ENCODE assay signal across 9 cellular contexts in genomic region chr17:39196191-39196819, GRCh38. TPM values are rescaled to one million over a fixed set of nuclear protein-coding genes. Genes with fewer than 3 reads are reported as not detected.
DNase-seq lines count a peak whose midpoint lies in the region; ATAC-seq, FAIRE-seq and TF ChIP-seq lines count a peak whose summit lies in the region.
"Had no signal": no experiment of that assay in that cellular context is flagged by ENCODE, and none has a peak within 500 bp of the region (broad histone marks: within the 10 kb centered on the region; RNA-seq: fewer than 3 reads in every experiment).

No MANE protein-coding gene starts in this region.

- RAD21 ChIA-PET in GM12878 (lab: Charles Lee; ENCODE audit: unreplicated experiment), result interaction anchor here (1.1 to 1.4 kb wide), 4 partner anchors 10 to 48 kb away, joined by 3 to 6 read pairs (median 5); no protein-coding TSS in a partner anchor

- H3K4me1 ChIP-seq in heart left ventricle (peaks cover 0 to 54% (median 29%) of the 10 kb centered on the region in 12 donors), GM12878 (ENCODE audit: control insufficient read depth, insufficient read depth, low read length) (peaks cover 14% of the 10 kb centered on the region), vagina (peaks cover 57% of the 10 kb centered on the region)

- H3K36me3 ChIP-seq in heart left ventricle (peaks cover 0 to 26% (median 5%) of the 10 kb centered on the region in 9 donors), GM12878 (ENCODE audit: control insufficient read depth in 2 of 2, insufficient read depth in 2 of 2, low read length in 1 of 2) (peaks cover 1 to 4% of the 10 kb centered on the region in 2 experiments; a peak in 2 of 4 replicates), vagina (peaks cover 0 to 5% of the 10 kb centered on the region in 2 donors)

- peaks cover 4% of the 10 kb centered on the region for H3K36me3 Mint-ChIP-seq in memory B cell

- TF ChIP-seq CTCF in heart left ventricle (IDR thresholded peaks at IDR 0.05), result no peak
- TF ChIP-seq CTCF in GM12878 (IDR thresholded peaks at IDR 0.05 in 2 of 3, conservative IDR thresholded peaks at IDR 0.05 in 1 of 3; ENCODE audit: control insufficient read depth in 2 of 3, extremely low read depth in 1 of 3, insufficient read depth in 1 of 3, low read depth in 3 of 3, low read length in 3 of 3), result no peak
- TF ChIP-seq CTCF in vagina (IDR thresholded peaks at IDR 0.05), result no peak

- H3K27ac ChIP-seq in heart left ventricle (peak overlapping the region in 4 of 12 donors; percentile 2 to 92 (median 81)), GM12878 (ENCODE audit: control insufficient read depth, insufficient read depth) (peak overlapping the region; percentile 37), vagina (peak overlapping the region; percentile 95)

- intact Hi-C loops in heart left ventricle (cut with DNase I) (no loop called here), left cardiac atrium (cut with DNase I) (no loop called here), GM12878 (cut with micrococcal nuclease; ENCODE audit: unreplicated experiment) (no loop called here), vagina (cut with DNase I) (no loop called here)

- peak overlapping the region; percentile 97 for H3K4me2 ChIP-seq in GM12878 (ENCODE audit: control insufficient read depth, insufficient read depth)

- H3K27me3 ChIP-seq in heart left ventricle (no peaks in the 10 kb centered on the region), GM12878 (replicated peaks in 1 of 2; ENCODE audit: control insufficient read depth in 2 of 2, insufficient read depth in 2 of 2, low read length in 1 of 2) (no peaks in the 10 kb centered on the region), vagina (no peaks in the 10 kb centered on the region)

- peak overlapping the region; percentile 51 for H3K27ac Mint-ChIP-seq in memory B cell

- no peak for ATAC-seq in heart left ventricle
- no peak for ATAC-seq in left cardiac atrium
- ATAC-seq in GM12878, result no peak
- no peak for ATAC-seq in memory B cell (ENCODE audit: low read depth)
- no peak for ATAC-seq in GM19452 (IDR thresholded peaks at IDR 0.05; ENCODE audit: unreplicated experiment)

- H4K20me1 ChIP-seq in GM12878 (ENCODE audit: control insufficient read depth, insufficient read depth), result no peaks in the 10 kb centered on the region

- TF ChIP-seq POLR2A in heart left ventricle (IDR thresholded peaks at IDR 0.05), result no peak
- TF ChIP-seq POLR2A in GM12878 (IDR thresholded peaks at IDR 0.05; ENCODE audit: low read depth, low read length), result no peak
- no peak for TF ChIP-seq POLR2A in vagina (IDR thresholded peaks at IDR 0.05)

- CTCF ChIA-PET in GM12878 (lab: Yijun Ruan, JAX), result interaction anchor here (1.5 to 2.5 kb wide), 7 partner anchors 10 to 48 kb away, joined by 5 to 20 read pairs (median 8); no protein-coding TSS in a partner anchor

- in situ Hi-C loops in GM12878 (cut with MboI), result no loop called here

- BruUV-seq in GM12878 (replicated peaks; lab: Mats Ljungman, UMichigan), result no TSS peak

- TF ChIP-seq RAD21 in GM12878 (IDR thresholded peaks at IDR 0.05; ENCODE audit: insufficient read depth, low read depth, low read length), result no peak

- FAIRE-seq in GM12878 (lab: Jason Lieb, UNC), result no peak

- peak overlapping the region in 11 of 12 donors; percentile 73 to 92 (median 80) for H3K4me3 ChIP-seq in heart left ventricle
- H3K4me3 ChIP-seq in GM12878, result peak overlapping the region; percentile 98
- peak overlapping the region; percentile 78 to 89 for H3K4me3 ChIP-seq in vagina

- DNase-seq in heart left ventricle, result no peak
- no peak for DNase-seq in left cardiac atrium
- DNase-seq in GM12878 (ENCODE audit: low read depth, low spot score), result no peak
- no peak for DNase-seq in memory B cell (ENCODE audit: low spot score in 2 of 2)
- no peak for DNase-seq in vagina (ENCODE audit: extremely low spot score in 2 of 2)
- no peak for DNase-seq in UCSD-AML1 (lab: John Stamatoyannopoulos, UW; ENCODE audit: unreplicated experiment)
- DNase-seq in activated gamma-delta T cell treated with Interleukin-2 at 50 U/mL for 16 hours, result no peak

- WGBS in heart left ventricle, 4 donors, result 22 to 51% (median 26%) methylated on average over 6 to 9 of the region's 9 CpGs
- 54% methylated on average over 7 of the region's 9 CpGs for WGBS in GM12878 (ENCODE audit: insufficient coverage, insufficient replicate concordance, low lambda C conversion rate, missing lambda C conversion rate)

- H3K4me3 Mint-ChIP-seq in memory B cell, result peak overlapping the region; percentile 39

- no peaks in the 10 kb centered on the region for H3K9me3 ChIP-seq in heart left ventricle
- H3K9me3 ChIP-seq in GM12878 (replicated peaks; ENCODE audit: control insufficient read depth, insufficient read depth, low read length), result no peaks in the 10 kb centered on the region
- no peaks in the 10 kb centered on the region for H3K9me3 ChIP-seq in vagina

- H3K4me1 Mint-ChIP-seq in memory B cell, result peaks cover 25% of the 10 kb centered on the region

- POLR2A ChIA-PET in GM12878 (lab: Charles Lee), result interaction anchor here (1.5 to 2.0 kb wide), 2 partner anchors 11 to 13 kb away, joined by 3 to 9 read pairs; no protein-coding TSS in a partner anchor

- H3K79me2 ChIP-seq in GM12878 (ENCODE audit: control insufficient read depth, insufficient read depth, low read length), result peaks cover 22% of the 10 kb centered on the region

- no peak for TF ChIP-seq EP300 in GM12878 (IDR thresholded peaks at IDR 0.05; ENCODE audit: borderline replicate concordance in 1 of 2, control insufficient read depth in 1 of 2, low read depth in 2 of 2, low read length in 2 of 2)

- SMC1A ChIA-PET in GM12878 (lab: Charles Lee; ENCODE audit: uncharacterized antibody, unreplicated experiment), result interaction anchor here (0.7 to 1.3 kb wide), 6 partner anchors 10 to 213 kb away, joined by 3 to 6 read pairs (median 3); no protein-coding TSS in a partner anchor

- H3K9ac ChIP-seq in GM12878 (ENCODE audit: control insufficient read depth, insufficient read depth, low read length), result peak overlapping the region; percentile 25; the same call in 1 of the 2 replicates

- no peaks in the 10 kb centered on the region for H3K9me3 Mint-ChIP-seq in memory B cell

- H2AFZ ChIP-seq in GM12878 (ENCODE audit: control insufficient read depth, low read depth, low read length), result no peak overlapping the region

- H3K27me3 Mint-ChIP-seq in memory B cell, result no peaks in the 10 kb centered on the region

RNA-seq across cellular contexts. Expression of gene CACNB1, which starts 1.2 kb away (rescaled TPM):
- total RNA-seq in heart left ventricle (10 to 100 TPM in 1 of 9 donors, 1 to 10 TPM in 8; 4.3 to 13.4 (median 7.1) TPM), left cardiac atrium (1 to 10 TPM; 5.4 to 5.8 TPM), GM12878 (2014; rRNA removed) (6.2 and 8.7 TPM in 2 replicates), GM12878 (2014; rRNA removed; fragmentation: Illumina TruSeq; extraction: Trizol) (2.3 and 4.3 TPM in 2 replicates), GM12878 (2021) (10.1 and 15.6 TPM in 2 replicates), vagina (8.3 TPM)
- polyA plus RNA-seq in heart left ventricle (10 to 100 TPM in 1 of 2 donors, 1 to 10 TPM in 1; 6.1 to 14.3 TPM), GM12878 (2011; rRNA removed) (3.6 and 8.0 TPM in 2 replicates), GM12878 (2014; fragmentation: Illumina TruSeq; extraction: Trizol) (3.8 and 6.3 TPM in 2 replicates), GM12878 (2014; fragmentation: Nextera tagmentation; extraction: Ambion mirVana) (under 1 TPM; 0.06 to 0.18 TPM), GM12878 (2014; rRNA removed) (12.6 and 14.1 TPM in 2 replicates), GM12878 (2016; fragmentation: Nextera tagmentation; extraction: Ambion mirVana) (1 to 10 TPM; 4.7 to 6.5 TPM)
- 33.2 and 35.6 TPM in 2 replicates for total RNA-seq in GM12878 (2013; cell fraction: nucleolus; rRNA removed)
- polyA plus RNA-seq in GM12878 (2011; ENCODE audit: low read depth), result 9.6 TPM
- 6.3 and 7.0 TPM in 2 replicates for polyA plus RNA-seq in GM12878 (2011; cell fraction: cytosol; rRNA removed)
- polyA plus RNA-seq in GM12878 (2011; cell fraction: nucleus; rRNA removed), result 38.2 and 38.3 TPM in 2 replicates
- 4.2 and 4.6 TPM in 2 replicates for polyA plus RNA-seq in GM12878 (2012)
- polyA minus RNA-seq in GM12878 (2011; rRNA and poly(A)+ RNA removed), result 33.6 TPM in 2 replicates
- 4.1 and 4.9 TPM in 2 replicates for polyA minus RNA-seq in GM12878 (2011; cell fraction: cytosol; rRNA and poly(A)+ RNA removed)
- polyA minus RNA-seq in GM12878 (2011; cell fraction: nucleus; rRNA and poly(A)+ RNA removed), result 19.9 and 28.1 TPM in 2 replicates

RNA-seq across cellular contexts. Expression of gene RPL19, which starts 3.8 kb away (rescaled TPM):
- total RNA-seq in heart left ventricle, result 1,000 to 10,000 TPM in 6 of 9 donors, 100 to 1,000 TPM in 3; 836 to 1,525 (median 1,097) TPM
- polyA plus RNA-seq in heart left ventricle, result 1,000 to 10,000 TPM; 1,669 to 2,599 TPM
- 1,000 to 10,000 TPM; 1,055 to 1,074 TPM for total RNA-seq in left cardiac atrium
- total RNA-seq in GM12878 (2013; cell fraction: nucleolus; rRNA removed), result 258 and 286 TPM in 2 replicates
- total RNA-seq in GM12878 (2014; rRNA removed), result 3,345 and 3,660 TPM in 2 replicates
- 4,424 and 4,557 TPM in 2 replicates for total RNA-seq in GM12878 (2014; rRNA removed; fragmentation: Illumina TruSeq; extraction: Trizol)
- 2,884 and 2,984 TPM in 2 replicates for total RNA-seq in GM12878 (2021)
- 2,420 TPM for polyA plus RNA-seq in GM12878 (2011; ENCODE audit: low read depth)
- polyA plus RNA-seq in GM12878 (2011; rRNA removed), result 2,325 and 2,496 TPM in 2 replicates
- 3,209 and 3,744 TPM in 2 replicates for polyA plus RNA-seq in GM12878 (2011; cell fraction: cytosol; rRNA removed)
- polyA plus RNA-seq in GM12878 (2011; cell fraction: nucleus; rRNA removed), result 1,169 and 1,252 TPM in 2 replicates
- polyA plus RNA-seq in GM12878 (2012), result 3,096 and 4,247 TPM in 2 replicates
- polyA plus RNA-seq in GM12878 (2014; fragmentation: Illumina TruSeq; extraction: Trizol), result 2,387 and 5,536 TPM in 2 replicates
- polyA plus RNA-seq in GM12878 (2014; fragmentation: Nextera tagmentation; extraction: Ambion mirVana), result 1,000 to 10,000 TPM; 4,826 to 5,082 TPM
- polyA plus RNA-seq in GM12878 (2014; rRNA removed), result 4,304 and 4,328 TPM in 2 replicates
- 1,000 to 10,000 TPM; 1,862 to 1,965 TPM for polyA plus RNA-seq in GM12878 (2016; fragmentation: Nextera tagmentation; extraction: Ambion mirVana)
- 917 and 1,360 TPM in 2 replicates for polyA minus RNA-seq in GM12878 (2011; rRNA and poly(A)+ RNA removed)
- 437 and 484 TPM in 2 replicates for polyA minus RNA-seq in GM12878 (2011; cell fraction: cytosol; rRNA and poly(A)+ RNA removed)
- 126 and 168 TPM in 2 replicates for polyA minus RNA-seq in GM12878 (2011; cell fraction: nucleus; rRNA and poly(A)+ RNA removed)
- 2,758 TPM for total RNA-seq in vagina

RNA-seq across cellular contexts. Expression of gene STAC2, which starts 29.4 kb away (rescaled TPM):
- total RNA-seq in heart left ventricle (1 to 10 TPM in 2 of 9 donors, under 1 TPM in 7; 0.16 to 3.6 (median 0.33) TPM), left cardiac atrium (1 to 10 TPM; 1.4 to 5.9 TPM), GM12878 (2014; rRNA removed) (not detected in 2 replicates), GM12878 (2014; rRNA removed; fragmentation: Illumina TruSeq; extraction: Trizol) (0.04 TPM in 1 of 2 replicates, not detected in the other), GM12878 (2021) (not detected in 2 replicates), vagina (0.98 TPM)
- polyA plus RNA-seq in heart left ventricle (1 to 10 TPM in 1 of 2 donors, under 1 TPM in 1; 0.76 to 5.3 TPM), GM12878 (2011; rRNA removed) (not detected in 2 replicates), GM12878 (2014; fragmentation: Illumina TruSeq; extraction: Trizol) (not detected in 2 replicates), GM12878 (2014; fragmentation: Nextera tagmentation; extraction: Ambion mirVana) (not detected), GM12878 (2014; rRNA removed) (not detected in 2 replicates), GM12878 (2016; fragmentation: Nextera tagmentation; extraction: Ambion mirVana) (not detected)
- total RNA-seq in GM12878 (2013; cell fraction: nucleolus; rRNA removed), result not detected in 2 replicates
- not detected for polyA plus RNA-seq in GM12878 (2011; ENCODE audit: low read depth)
- polyA plus RNA-seq in GM12878 (2011; cell fraction: cytosol; rRNA removed), result not detected in 2 replicates
- polyA plus RNA-seq in GM12878 (2011; cell fraction: nucleus; rRNA removed), result not detected in 2 replicates
- 0.04 TPM in 1 of 2 replicates, not detected in the other for polyA plus RNA-seq in GM12878 (2012)
- not detected in 2 replicates for polyA minus RNA-seq in GM12878 (2011; rRNA and poly(A)+ RNA removed)
- polyA minus RNA-seq in GM12878 (2011; cell fraction: cytosol; rRNA and poly(A)+ RNA removed), result not detected in 2 replicates
- not detected in 2 replicates for polyA minus RNA-seq in GM12878 (2011; cell fraction: nucleus; rRNA and poly(A)+ RNA removed)
- total RNA-seq: dermis microvascular lymphatic vessel endothelial cell had no signal

RNA-seq across cellular contexts. Expression of gene ARL5C, which starts 30.3 kb away (rescaled TPM):
- total RNA-seq in heart left ventricle (not detected), left cardiac atrium (not detected), GM12878 (2014; rRNA removed) (not detected in 2 replicates), GM12878 (2014; rRNA removed; fragmentation: Illumina TruSeq; extraction: Trizol) (not detected in 2 replicates), GM12878 (2021) (not detected in 2 replicates), vagina (not detected)
- polyA plus RNA-seq in heart left ventricle (not detected), GM12878 (2011; rRNA removed) (not detected in 2 replicates), GM12878 (2014; fragmentation: Illumina TruSeq; extraction: Trizol) (not detected in 2 replicates), GM12878 (2014; fragmentation: Nextera tagmentation; extraction: Ambion mirVana) (not detected), GM12878 (2014; rRNA removed) (not detected in 2 replicates), GM12878 (2016; fragmentation: Nextera tagmentation; extraction: Ambion mirVana) (not detected)
- not detected in 2 replicates for total RNA-seq in GM12878 (2013; cell fraction: nucleolus; rRNA removed)
- not detected for polyA plus RNA-seq in GM12878 (2011; ENCODE audit: low read depth)
- not detected in 2 replicates for polyA plus RNA-seq in GM12878 (2011; cell fraction: cytosol; rRNA removed)
- 0.29 TPM in 1 of 2 replicates, not detected in the other for polyA plus RNA-seq in GM12878 (2011; cell fraction: nucleus; rRNA removed)
- polyA plus RNA-seq in GM12878 (2012), result 0.04 TPM in 1 of 2 replicates, not detected in the other
- polyA minus RNA-seq in GM12878 (2011; rRNA and poly(A)+ RNA removed), result not detected in 2 replicates
- not detected in 2 replicates for polyA minus RNA-seq in GM12878 (2011; cell fraction: cytosol; rRNA and poly(A)+ RNA removed)
- polyA minus RNA-seq in GM12878 (2011; cell fraction: nucleus; rRNA and poly(A)+ RNA removed), result not detected in 2 replicates
- total RNA-seq: dermis microvascular lymphatic vessel endothelial cell had no signal

RNA-seq across cellular contexts. Expression of gene PLXDC1, which starts 44.9 kb away (rescaled TPM):
- total RNA-seq in heart left ventricle (10 to 100 TPM in 7 of 9 donors, 1 to 10 TPM in 2; 6.3 to 17.4 (median 13.8) TPM), left cardiac atrium (10 to 100 TPM in 1 of 2 donors, 1 to 10 TPM in 1; 7.6 to 18.0 TPM), GM12878 (2014; rRNA removed) (not detected in 2 replicates), GM12878 (2014; rRNA removed; fragmentation: Illumina TruSeq; extraction: Trizol) (not detected in 2 replicates), GM12878 (2021) (not detected in 2 replicates), vagina (6.6 TPM)
- polyA plus RNA-seq in heart left ventricle (10 to 100 TPM in 1 of 2 donors, 1 to 10 TPM in 1; 4.8 to 13.3 TPM), GM12878 (2011; rRNA removed) (0.16 and 0.22 TPM in 2 replicates), GM12878 (2014; fragmentation: Illumina TruSeq; extraction: Trizol) (0.03 TPM in 1 of 2 replicates, not detected in the other), GM12878 (2014; fragmentation: Nextera tagmentation; extraction: Ambion mirVana) (not detected), GM12878 (2014; rRNA removed) (not detected in 2 replicates), GM12878 (2016; fragmentation: Nextera tagmentation; extraction: Ambion mirVana) (under 1 TPM in 1 of 2 experiments, not detected in 1; 0.30 TPM)
- total RNA-seq in GM12878 (2013; cell fraction: nucleolus; rRNA removed), result 1.2 and 1.8 TPM in 2 replicates
- not detected for polyA plus RNA-seq in GM12878 (2011; ENCODE audit: low read depth)
- polyA plus RNA-seq in GM12878 (2011; cell fraction: cytosol; rRNA removed), result 0.04 and 0.23 TPM in 2 replicates
- polyA plus RNA-seq in GM12878 (2011; cell fraction: nucleus; rRNA removed), result 0.45 and 0.63 TPM in 2 replicates
- 0.22 and 0.28 TPM in 2 replicates for polyA plus RNA-seq in GM12878 (2012)
- not detected in 2 replicates for polyA minus RNA-seq in GM12878 (2011; rRNA and poly(A)+ RNA removed)
- polyA minus RNA-seq in GM12878 (2011; cell fraction: cytosol; rRNA and poly(A)+ RNA removed), result not detected in 2 replicates
- not detected in 2 replicates for polyA minus RNA-seq in GM12878 (2011; cell fraction: nucleus; rRNA and poly(A)+ RNA removed)
- total RNA-seq: dermis microvascular lymphatic vessel endothelial cell had no signal
